ENCODE assay signal across 1 cellular context in the genomic region with DNA sequence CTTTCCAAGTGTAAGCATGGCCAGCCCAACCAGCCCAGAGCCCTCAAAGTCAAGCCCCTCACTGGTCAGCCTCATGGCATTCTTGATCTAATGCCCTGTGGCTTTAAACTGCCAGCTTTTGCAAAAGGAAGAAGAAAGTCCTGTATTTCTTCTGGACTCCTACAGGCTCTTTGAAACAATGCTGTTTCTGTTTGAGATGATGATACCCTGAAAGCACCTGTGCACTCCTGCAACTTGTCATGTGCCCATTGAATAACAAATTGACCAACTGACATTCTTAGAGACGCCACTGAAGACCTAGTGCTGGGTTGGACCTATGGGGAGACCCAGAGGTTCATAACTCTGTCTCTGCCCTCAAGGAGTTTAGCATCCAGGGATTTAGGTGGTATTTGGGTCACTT.
TF ChIP-seq lines count a peak whose summit lies in the region.

No MANE protein-coding gene starts in this region.

TF ChIP-seq in H1, 55 proteins besides CTCF, POLR2A, EP300 and RAD21 (continued from another document):
- TF ChIP-seq BCL11A (IDR thresholded peaks at IDR 0.05; ENCODE audit: low read depth in 2 of 2, low read length in 2 of 2) (no peak), TCF12 (IDR thresholded peaks at IDR 0.05; ENCODE audit: low read depth, low read length) (no peak), YY1 (IDR thresholded peaks at IDR 0.05; ENCODE audit: low read depth, low read length) (no peak), SRF (IDR thresholded peaks at IDR 0.05; ENCODE audit: low read depth, low read length) (no peak), TBP (IDR thresholded peaks at IDR 0.05; ENCODE audit: low read depth, low read length) (no peak)
TF ChIP-seq in H1: peak in this region for 0.
